Comparison of ENCODE assay signal across 21 cellular contexts in the genomic region with DNA sequence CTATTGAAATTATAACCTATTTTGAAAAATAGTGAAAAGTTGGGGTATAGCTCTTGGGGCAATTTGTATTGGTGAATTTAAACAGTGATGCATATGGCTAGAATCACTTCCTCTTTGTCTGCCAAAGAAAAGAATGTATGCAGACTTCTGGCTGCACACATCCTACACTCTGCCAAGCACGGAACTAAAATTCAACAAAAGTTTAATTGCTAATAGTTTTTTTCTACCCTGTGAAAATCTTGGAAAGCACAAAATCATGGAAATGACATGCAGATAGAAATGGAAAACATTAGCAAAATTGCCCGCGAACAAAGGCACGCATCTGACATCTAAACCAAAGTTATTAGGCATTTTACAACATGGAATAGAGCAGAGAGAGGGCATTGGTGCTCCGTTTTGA.
"Had no signal": no experiment of that assay in that cellular context is flagged by ENCODE, and none has a peak within 500 bp of the region (broad histone marks: within the 10 kb centered on the region; RNA-seq: fewer than 3 reads in every experiment).

No MANE protein-coding gene starts in this region.

- H3K9me3 ChIP-seq: spleen, tibial artery had no signal

- DNase-seq: activated CD4-positive, alpha-beta T cell treated with anti-CD3 and anti-CD28 coated beads, Interleukin-2, amount 50 U/mL, for 1 hour; activated CD4-positive, CD25-positive, alpha-beta regulatory T cell treated with anti-CD3 and anti-CD28 coated beads, Interleukin-2, amount 50 U/mL, for 72 hours; activated CD8-positive, alpha-beta memory T cell treated with anti-CD3 and anti-CD28 coated beads for 24 hours; activated gamma-delta T cell; foreskin melanocyte; glutamatergic neuron; hypothalamus; islet precursor cell; mammary epithelial cell; midbrain; nephron progenitor cell; occipital lobe; posterior cingulate gyrus; retina; spleen; stimulated activated naive CD4-positive, alpha-beta T cell; tibial artery had no signal

- H3K4me1 Mint-ChIP-seq: activated naive CD4-positive, alpha-beta T cell treated with anti-CD3 and anti-CD28 coated beads, Interleukin-2, amount 50 U/mL, for 24 hours had no signal

- H3K9me3 Mint-ChIP-seq: activated naive CD4-positive, alpha-beta T cell treated with anti-CD3 and anti-CD28 coated beads, Interleukin-2, amount 50 U/mL, for 24 hours; T-helper 1 cell treated with Interleukin-12 subunit alpha and Interleukin-12 subunit beta and Interleukin-4 antibody, amounts not matched to agents 30 μg/mL and 1 μg/mL, for 36 hours had no signal

- H3K4me3 ChIP-seq: spleen, tibial artery had no signal

- H3K27me3 ChIP-seq: tibial artery had no signal

- H3K27ac ChIP-seq: epithelial cell of prostate, spleen, tibial artery had no signal

- H3K36me3 ChIP-seq: spleen, tibial artery had no signal

- H3K27ac Mint-ChIP-seq: activated naive CD4-positive, alpha-beta T cell treated with anti-CD3 and anti-CD28 coated beads, Interleukin-2, amount 50 U/mL, for 24 hours; dendritic cell treated with granulocyte-macrophage colony-stimulating factor and Interleukin-4, amounts not matched to agents 40 ng/mL and 50 ng/mL, for 4 days; nephron progenitor cell; T-helper 1 cell treated with Interleukin-12 subunit alpha and Interleukin-12 subunit beta and Interleukin-4 antibody, amounts not matched to agents 30 μg/mL and 1 μg/mL, for 36 hours had no signal

- H3K27me3 Mint-ChIP-seq: dendritic cell treated with granulocyte-macrophage colony-stimulating factor and Interleukin-4, amounts not matched to agents 40 ng/mL and 50 ng/mL, for 4 days had no signal

- H3K4me1 ChIP-seq: tibial artery had no signal

- H3K4me3 Mint-ChIP-seq: activated naive CD4-positive, alpha-beta T cell treated with anti-CD3 and anti-CD28 coated beads, Interleukin-2, amount 50 U/mL, for 24 hours; dendritic cell treated with granulocyte-macrophage colony-stimulating factor and Interleukin-4, amounts not matched to agents 40 ng/mL and 50 ng/mL, for 4 days; nephron progenitor cell; T-helper 1 cell treated with Interleukin-12 subunit alpha and Interleukin-12 subunit beta and Interleukin-4 antibody, amounts not matched to agents 30 μg/mL and 1 μg/mL, for 36 hours had no signal
